Comparison of ENCODE assay signal across 8 cellular contexts in genomic region chr1:108962681-108963051, GRCh38. TPM values are rescaled to one million over a fixed set of nuclear protein-coding genes. Genes with fewer than 3 reads are reported as not detected.
DNase-seq lines count a peak whose midpoint lies in the region; ATAC-seq and TF ChIP-seq lines count a peak whose summit lies in the region.

No MANE protein-coding gene starts in this region.

- H3K36me3 ChIP-seq in iPS-15b (ENCODE audit: control insufficient read depth, insufficient read depth, low read length): no peaks in the 10 kb centered on the region

- no peak for TF ChIP-seq CTCF in GM12875 (IDR thresholded peaks at IDR 0.05; ENCODE audit: borderline replicate concordance, insufficient read depth, low read depth, low read length)

- H3K9me3 ChIP-seq in iPS-15b (ENCODE audit: control insufficient read depth, insufficient read depth, low read length): no peaks in the 10 kb centered on the region

- DNase-seq in NCI-H1105 treated with DMSO at 0.1 percent for 48 hours (lab: John Stamatoyannopoulos, UW) (peak; percentile 32), AG20443 (ENCODE audit: low spot score) (no peak), UCSD-AML1 (lab: John Stamatoyannopoulos, UW; ENCODE audit: unreplicated experiment) (no peak), ecto neural progenitor cell (ENCODE audit: low spot score) (no peak)
- peak in 1 of 2 donors; percentile 38 for DNase-seq in activated naive CD4-positive, alpha-beta T cell treated with anti-CD3 and anti-CD28 coated beads, Interleukin-2, amount 50 U/mL, for 72 hours (ENCODE audit: low spot score in 2 of 2)
- DNase-seq in stimulated activated CD4-positive, alpha-beta T cell treated with anti-CD3 and anti-CD28 coated beads, Interleukin-2, amount 100 ng/mL, for 48 hours: peak; percentile 16 to 23

- no peaks in the 10 kb centered on the region for H3K27me3 ChIP-seq in iPS-15b (ENCODE audit: control insufficient read depth, insufficient read depth, low read length)

- H3K9me3 Mint-ChIP-seq in activated naive CD4-positive, alpha-beta T cell treated with anti-CD3 and anti-CD28 coated beads, Interleukin-2, amount 50 U/mL, for 72 hours: no peaks in the 10 kb centered on the region

- no peak for ATAC-seq in activated naive CD4-positive, alpha-beta T cell treated with anti-CD3 and anti-CD28 coated beads, Interleukin-2, amount 50 U/mL, for 72 hours

- peak overlapping the region; percentile 81 for H3K4me3 ChIP-seq in GM12875 (ENCODE audit: low read depth, low read length)
- H3K4me3 ChIP-seq in iPS-15b (ENCODE audit: low read depth, low read length): peak overlapping the region; percentile 83

- H3K4me1 ChIP-seq in iPS-15b (ENCODE audit: control insufficient read depth, insufficient read depth, low read length): peaks cover 5% of the 10 kb centered on the region

- H3K27ac Mint-ChIP-seq in activated naive CD4-positive, alpha-beta T cell treated with anti-CD3 and anti-CD28 coated beads, Interleukin-2, amount 50 U/mL, for 72 hours: peak overlapping the region; percentile 83 to 90

- H3K9ac ChIP-seq in iPS-15b (ENCODE audit: low read depth, low read length): peak overlapping the region; percentile 62

- H3K36me3 Mint-ChIP-seq in activated naive CD4-positive, alpha-beta T cell treated with anti-CD3 and anti-CD28 coated beads, Interleukin-2, amount 50 U/mL, for 72 hours: peaks cover 21 to 31% of the 10 kb centered on the region in 2 donors

RNA-seq across cellular contexts. Expression of gene CLCC1, which starts 0.6 kb away (rescaled TPM):
- total RNA-seq in activated naive CD4-positive, alpha-beta T cell treated with anti-CD3 and anti-CD28 coated beads, Interleukin-2, amount 50 U/mL, for 72 hours: 10 to 100 TPM; 15.5 to 19.9 TPM

Comparison
In these comparisons a context has a peak if more than half of its experiments do, and no peak if none do; other contexts are left out.
1. DNase-seq: peak in NCI-H1105 treated with DMSO at 0.1 percent for 48 hours (single experiment) and stimulated activated CD4-positive, alpha-beta T cell treated with anti-CD3 and anti-CD28 coated beads, Interleukin-2, amount 100 ng/mL, for 48 hours (2 of 2); none in AG20443 (single experiment), UCSD-AML1 (single experiment) and ecto neural progenitor cell (single experiment).